ENCODE assay signal across 8 cellular contexts in genomic region chr1:197902131-197902453, GRCh38. TPM values are rescaled to one million over a fixed set of nuclear protein-coding genes. Genes with fewer than 3 reads are reported as not detected.
DNase-seq lines count a peak whose midpoint lies in the region; ATAC-seq, FAIRE-seq and TF ChIP-seq lines count a peak whose summit lies in the region.

No MANE protein-coding gene starts in this region.

- H3K27me3 ChIP-seq in AG04450 (ENCODE audit: control insufficient read depth, insufficient read depth, low read length) (peaks cover under 1% of the 10 kb centered on the region), breast epithelium (no peaks in the 10 kb centered on the region), muscle layer of colon (ENCODE audit: control insufficient read depth in 1 of 2, insufficient read depth in 2 of 2, low read length in 2 of 2) (peaks cover 18 to 23% of the 10 kb centered on the region in 2 donors)

- CTCF ChIA-PET in AG04450 (lab: Charles Lee), result interaction anchor here (0.6 to 5.7 kb wide), 6 partner anchors 12 to 288 kb away, joined by 3 to 28 read pairs (median 4); partner anchors contain the start of gene LHX9

- TF ChIP-seq CTCF in AG04450 (IDR thresholded peaks at IDR 0.05; ENCODE audit: low read depth, low read length) (no peak), breast epithelium (IDR thresholded peaks at IDR 0.05) (no peak), D721Med (IDR thresholded peaks at IDR 0.05; ENCODE audit: insufficient read depth, missing control alignments) (no peak)

- ATAC-seq in HG03378 (IDR thresholded peaks at IDR 0.05; ENCODE audit: unreplicated experiment) (peak; percentile 34), HG02642 (IDR thresholded peaks at IDR 0.05; ENCODE audit: poor library complexity, unreplicated experiment) (no peak)

- H3K9ac ChIP-seq in muscle layer of colon (ENCODE audit: low read length), result peak overlapping the region; percentile 71

- POLR2A ChIA-PET in AG04450 (lab: Yijun Ruan, JAX), result interaction anchor here (1.3 to 1.9 kb wide), 2 partner anchors 14 to 42 kb away, joined by 4 to 11 read pairs; no protein-coding TSS in a partner anchor

- no peak for TF ChIP-seq POLR2A in breast epithelium (IDR thresholded peaks at IDR 0.05)

- H3K4me3 ChIP-seq in AG04450 (ENCODE audit: low read depth, low read length) (peak overlapping the region; percentile 79), breast epithelium (peak overlapping the region; percentile 67 to 74 (median 72)), muscle layer of colon (ENCODE audit: low read depth in 1 of 2, low read length in 2 of 2) (peak overlapping the region; percentile 88 to 90)

- peaks cover 0 to 3% of the 10 kb centered on the region in 2 donors for H3K4me1 ChIP-seq in breast epithelium
- H3K4me1 ChIP-seq in muscle layer of colon (ENCODE audit: insufficient read depth, low read length), result peaks cover 13% of the 10 kb centered on the region

- DNase-seq in AG04450 (ENCODE audit: low read depth, low spot score) (no peak), breast epithelium (ENCODE audit: low spot score in 2 of 2) (no peak), D721Med (ENCODE audit: insufficient read length, low spot score) (no peak), anterior cingulate cortex (lab: John Stamatoyannopoulos, UW) (no peak), ecto neural progenitor cell (ENCODE audit: low spot score) (no peak)

- H3K27ac ChIP-seq in AG04450 (ENCODE audit: low read depth, low read length) (peak overlapping the region; percentile 40), breast epithelium (peak overlapping the region; percentile 87 to 91), muscle layer of colon (ENCODE audit: low read depth, low read length) (peak overlapping the region; percentile 84)

- H3K36me3 ChIP-seq in breast epithelium (no peaks in the 10 kb centered on the region), muscle layer of colon (ENCODE audit: insufficient read depth, low read length) (no peaks in the 10 kb centered on the region)

- intact Hi-C loops in breast epithelium (cut with DNase I; ENCODE audit: low total_unique reads), result no loop called here

- H3K9me3 ChIP-seq in AG04450 (ENCODE audit: control insufficient read depth, insufficient read depth, low read length) (no peaks in the 10 kb centered on the region), breast epithelium (no peaks in the 10 kb centered on the region), muscle layer of colon (ENCODE audit: low read length) (no peaks in the 10 kb centered on the region)

- FAIRE-seq in D721Med (lab: Jason Lieb, UNC), result no peak

RNA-seq across cellular contexts. Expression of gene C1orf53, which starts 0.3 kb away (rescaled TPM):
- polyA plus RNA-seq in AG04450 (2011; rRNA removed), result 6.2 and 6.4 TPM in 2 replicates
- 1.6 TPM in 1 of 2 replicates, not detected in the other for polyA minus RNA-seq in AG04450 (2011; rRNA and poly(A)+ RNA removed)
- 1 to 10 TPM; 2.0 to 2.6 (median 2.6) TPM for total RNA-seq in breast epithelium

RNA-seq across cellular contexts. Expression of gene LHX9, which starts 15.1 kb away (rescaled TPM):
- polyA plus RNA-seq in AG04450 (2011; rRNA removed), result not detected in 2 replicates
- 0.14 TPM in 1 of 2 replicates, not detected in the other for polyA minus RNA-seq in AG04450 (2011; rRNA and poly(A)+ RNA removed)
- not detected for total RNA-seq in breast epithelium
